1 cellular context compared by ENCODE assay signal in genomic region chr6:157075549-157076426, GRCh38.
TF ChIP-seq lines count a peak whose summit lies in the region.

No MANE protein-coding gene starts in this region.

TF ChIP-seq in WTC11, 78 proteins besides CTCF, POLR2A, EP300 and RAD21 (continued from another document):
- TF ChIP-seq E2F5 (CRISPR knock-in tag; IDR thresholded peaks at IDR 0.05) (no peak), ZNF232 (CRISPR knock-in tag; IDR thresholded peaks at IDR 0.05) (no peak), OVOL2 (CRISPR knock-in tag; IDR thresholded peaks at IDR 0.05; ENCODE audit: borderline replicate concordance) (no peak), SMAD3 (CRISPR knock-in tag; IDR thresholded peaks at IDR 0.05; ENCODE audit: borderline replicate concordance) (no peak), JAZF1 (CRISPR knock-in tag; IDR thresholded peaks at IDR 0.05) (no peak), CDX4 (CRISPR knock-in tag; IDR thresholded peaks at IDR 0.05; ENCODE audit: borderline replicate concordance) (no peak), SMAD4 (CRISPR knock-in tag; IDR thresholded peaks at IDR 0.05) (no peak)
- TF ChIP-seq, protein P1, sequence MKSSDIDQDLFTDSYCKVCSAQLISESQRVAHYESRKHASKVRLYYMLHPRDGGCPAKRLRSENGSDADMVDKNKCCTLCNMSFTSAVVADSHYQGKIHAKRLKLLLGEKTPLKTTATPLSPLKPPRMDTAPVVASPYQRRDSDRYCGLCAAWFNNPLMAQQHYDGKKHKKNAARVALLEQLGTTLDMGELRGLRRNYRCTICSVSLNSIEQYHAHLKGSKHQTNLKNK (CRISPR knock-in tag; IDR thresholded peaks at IDR 0.05): no peak
